In the genomic region with DNA sequence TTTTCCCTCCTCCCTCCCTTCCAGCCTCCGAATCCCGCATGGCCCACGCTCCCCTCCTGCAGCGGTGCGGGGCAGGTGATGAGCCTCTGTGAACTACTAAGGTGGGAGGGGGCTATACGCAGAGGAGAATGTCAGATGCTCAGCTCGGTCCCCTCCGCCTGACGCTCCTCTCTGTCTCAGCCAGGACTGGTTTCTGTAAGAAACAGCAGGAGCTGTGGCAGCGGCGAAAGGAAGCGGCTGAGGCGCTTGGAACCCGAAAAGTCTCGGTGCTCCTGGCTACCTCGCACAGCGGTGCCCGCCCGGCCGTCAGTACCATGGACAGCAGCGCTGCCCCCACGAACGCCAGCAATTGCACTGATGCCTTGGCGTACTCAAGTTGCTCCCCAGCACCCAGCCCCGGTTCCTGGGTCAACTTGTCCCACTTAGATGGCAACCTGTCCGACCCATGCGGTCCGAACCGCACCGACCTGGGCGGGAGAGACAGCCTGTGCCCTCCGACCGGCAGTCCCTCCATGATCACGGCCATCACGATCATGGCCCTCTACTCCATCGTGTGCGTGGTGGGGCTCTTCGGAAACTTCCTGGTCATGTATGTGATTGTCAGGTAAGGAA, we compare ENCODE assay signal across 8 cellular contexts. TPM values are rescaled to one million over a fixed set of nuclear protein-coding genes. Genes with fewer than 3 reads are reported as not detected.
A peak's percentile ranks its signal among the peaks of the same experiment; 100 is the strongest.
DNase-seq lines count a peak whose midpoint lies in the region; ATAC-seq, FAIRE-seq and TF ChIP-seq lines count a peak whose summit lies in the region.

Gene OPRM1, plus strand, starts transcription at position 10 of the 612 bp plus-strand sequence. Its CDS starts 305 bp downstream, at position 315.

- peaks cover 32% of the 10 kb centered on the region for H3K27me3 ChIP-seq in HUES6 (ENCODE audit: control insufficient read depth, insufficient read depth, low read length)
- peaks cover 17% of the 10 kb centered on the region for H3K27me3 ChIP-seq in upper lobe of right lung

- DNase-seq in ELF-1 (ENCODE audit: low read depth, low spot score) (peak; percentile 90), astrocyte of the spinal cord (ENCODE audit: low read depth, low spot score) (peak; percentile 40), left kidney (ENCODE audit: low read depth, low spot score) (peak; percentile 90), upper lobe of right lung (peak; percentile 69), Kasumi-1 (lab: John Stamatoyannopoulos, UW) (no peak), DMS79 treated with DMSO at 0.1 percent for 48 hours (lab: John Stamatoyannopoulos, UW) (no peak), GM19239 (ENCODE audit: insufficient read length, low spot score) (no peak)

- H3K4me1 ChIP-seq in HUES6 (ENCODE audit: control insufficient read depth, insufficient read depth, low read length): no peaks in the 10 kb centered on the region
- H3K4me1 ChIP-seq in upper lobe of right lung: no peaks in the 10 kb centered on the region

- no peak for TF ChIP-seq CTCF in astrocyte of the spinal cord (IDR thresholded peaks at IDR 0.05; ENCODE audit: low read depth, low read length)
- no peak for TF ChIP-seq CTCF in upper lobe of right lung (IDR thresholded peaks at IDR 0.05)

- peak; percentile 71 for ATAC-seq in upper lobe of right lung

- FAIRE-seq in GM19239 (lab: Jason Lieb, UNC): no peak

- H3K4me3 ChIP-seq in HUES6 (ENCODE audit: low read depth, low read length): peak within 1 kb of the TSS; percentile 73
- no peak within 1 kb of the TSS for H3K4me3 ChIP-seq in astrocyte of the spinal cord (ENCODE audit: low read depth, low read length)
- H3K4me3 ChIP-seq in upper lobe of right lung: no peak within 1 kb of the TSS

- intact Hi-C loops in upper lobe of right lung (cut with DNase I): no loop called here

- H3K27ac ChIP-seq in HUES6 (ENCODE audit: low read depth, low read length) (no peak within 1 kb of the TSS), upper lobe of right lung (no peak within 1 kb of the TSS)

- no peak within 1 kb of the TSS for H3K9ac ChIP-seq in HUES6 (ENCODE audit: low read length)

- H3K36me3 ChIP-seq in HUES6 (ENCODE audit: control insufficient read depth, insufficient read depth, low read length) (no peaks in the 10 kb centered on the region), upper lobe of right lung (no peaks in the 10 kb centered on the region)

- no peaks in the 10 kb centered on the region for H3K9me3 ChIP-seq in HUES6 (ENCODE audit: control insufficient read depth, insufficient read depth, low read depth, low read length)
- H3K9me3 ChIP-seq in upper lobe of right lung: no peaks in the 10 kb centered on the region

- in situ Hi-C loops in astrocyte of the spinal cord (cut with HindIII; ENCODE audit: low sequenced_read_pairs): no loop called here

RNA-seq across cellular contexts. Expression of gene OPRM1, which starts in this region (rescaled TPM):
- not detected for total RNA-seq in upper lobe of right lung

Comparison
In these comparisons a context has a peak if more than half of its experiments do, and no peak if none do; other contexts are left out.
1. Peak in DNase-seq and ATAC-seq in upper lobe of right lung; RNA of the gene not detected or under 1 TPM.
2. DNase-seq: peak in ELF-1 (single experiment), astrocyte of the spinal cord (single experiment) and left kidney (single experiment); none in Kasumi-1 (0 of 2), DMS79 treated with DMSO at 0.1 percent for 48 hours (single experiment) and GM19239 (single experiment).